In the genomic region with DNA sequence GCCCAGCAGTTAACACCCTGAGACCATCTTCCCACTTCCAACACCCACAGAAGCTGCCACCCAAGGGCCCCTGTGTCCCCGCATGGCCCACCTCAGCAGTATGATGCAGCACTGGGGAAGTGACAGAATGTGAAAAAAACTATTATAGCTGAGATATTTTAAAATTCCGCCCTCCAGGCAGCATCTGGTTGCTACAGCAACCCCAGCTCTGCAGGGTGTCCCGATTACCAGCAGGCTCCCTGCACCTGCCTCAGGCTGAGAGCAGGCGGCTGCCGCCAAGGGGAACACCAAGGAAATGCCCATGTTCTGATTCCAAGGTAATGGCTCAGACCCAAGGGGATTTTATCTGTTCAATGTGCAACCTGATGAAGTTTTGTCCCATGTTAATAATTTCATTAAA, we compare ENCODE assay signal across 13 cellular contexts. TPM values are rescaled to one million over a fixed set of nuclear protein-coding genes. Genes with fewer than 3 reads are reported as not detected.
DNase-seq lines count a peak whose midpoint lies in the region; ATAC-seq and TF ChIP-seq lines count a peak whose summit lies in the region.
"Had no signal": no experiment of that assay in that cellular context is flagged by ENCODE, and none has a peak within 500 bp of the region (broad histone marks: within the 10 kb centered on the region; RNA-seq: fewer than 3 reads in every experiment).

No MANE protein-coding gene starts in this region.

- H4K91ac ChIP-seq in trophoblast cell (ENCODE audit: low read depth, low read length) = no peak overlapping the region

- H3K27ac ChIP-seq in trophoblast cell (ENCODE audit: low read depth, low read length) = no peak overlapping the region
- H3K27ac ChIP-seq: colonic mucosa, left lung, parathyroid adenoma had no signal

- H3K79me2 ChIP-seq in trophoblast cell (ENCODE audit: control insufficient read depth, insufficient read depth, low read length, poor library complexity) = no peaks in the 10 kb centered on the region
- H3K79me2 ChIP-seq: parathyroid adenoma had no signal

- H2BK5ac ChIP-seq in trophoblast cell (ENCODE audit: low read depth, low read length, poor library complexity) = no peak overlapping the region

- no peak for ATAC-seq in GM21390 (IDR thresholded peaks at IDR 0.05; ENCODE audit: unreplicated experiment)
- ATAC-seq: left lung had no signal

- H3K4me2 ChIP-seq in trophoblast cell (ENCODE audit: low read length) = no peak overlapping the region

- H2AK5ac ChIP-seq in trophoblast cell (ENCODE audit: low read length) = no peak overlapping the region

- DNase-seq in DMS53 (lab: John Stamatoyannopoulos, UW) = peak; percentile 38
- no peak for DNase-seq in DMS53 treated with DMSO at 0.1 percent for 48 hours (lab: John Stamatoyannopoulos, UW; ENCODE audit: unreplicated experiment)
- peak; percentile 39 for DNase-seq in NCI-H2081 treated with DMSO at 0.1 percent for 48 hours (lab: John Stamatoyannopoulos, UW)
- peak; percentile 21 for DNase-seq in chondrocyte (ENCODE audit: low spot score)
- DNase-seq in trophoblast cell = peak; percentile 69 to 79
- no peak for DNase-seq in COLO829 (ENCODE audit: low spot score)
- DNase-seq in NCI-H524 treated with DMSO at 0.1 percent for 48 hours (lab: John Stamatoyannopoulos, UW) = no peak
- DNase-seq: activated CD4-positive, alpha-beta T cell treated with anti-CD3 and anti-CD28 coated beads, Interleukin-2, amount 50 U/mL, for 48 hours; activated naive CD4-positive, alpha-beta T cell treated with anti-CD3 and anti-CD28 coated beads, Interleukin-2, amount 50 U/mL, for 16 hours; colonic mucosa; left lung had no signal

- no peak overlapping the region for H3K27ac Mint-ChIP-seq in chondrocyte (ENCODE audit: unreplicated experiment)

- H3K9ac ChIP-seq in trophoblast cell (ENCODE audit: low read length) = no peak overlapping the region
- H3K9ac ChIP-seq: parathyroid adenoma had no signal

- WGBS in trophoblast cell (ENCODE audit: extremely low coverage, insufficient coverage, insufficient read length) = no CpG with 5 or more reads among the region's 5 CpGs

- no peaks in the 10 kb centered on the region for H3K4me1 ChIP-seq in trophoblast cell (ENCODE audit: control insufficient read depth in 1 of 2, insufficient read depth in 2 of 2, low read length in 2 of 2)
- H3K4me1 ChIP-seq: colonic mucosa, left lung, parathyroid adenoma had no signal

- no peak overlapping the region for H2BK12ac ChIP-seq in trophoblast cell (ENCODE audit: low read length)

- H3K9me3 ChIP-seq in trophoblast cell (ENCODE audit: insufficient read depth, low read depth, low read length) = no peaks in the 10 kb centered on the region
- H3K9me3 ChIP-seq: colonic mucosa, left lung had no signal

- peaks cover 8% of the 10 kb centered on the region for H3K36me3 Mint-ChIP-seq in chondrocyte (ENCODE audit: low read depth)

- no peak overlapping the region for H4K8ac ChIP-seq in trophoblast cell (ENCODE audit: low read depth, low read length)

- H3K4ac ChIP-seq in trophoblast cell (ENCODE audit: low read depth, low read length) = no peak overlapping the region

- no peak overlapping the region for H3K14ac ChIP-seq in trophoblast cell (ENCODE audit: low read length)

- no peak overlapping the region for H2AFZ ChIP-seq in trophoblast cell (ENCODE audit: insufficient read depth, low read length, poor library complexity)
- H2AFZ ChIP-seq: parathyroid adenoma had no signal

- H3K18ac ChIP-seq in trophoblast cell (ENCODE audit: low read length) = no peak overlapping the region

- H3K4me1 Mint-ChIP-seq in chondrocyte (ENCODE audit: low read depth) = no peaks in the 10 kb centered on the region

- H3K36me3 ChIP-seq in trophoblast cell (ENCODE audit: control insufficient read depth in 1 of 2, insufficient read depth in 2 of 2, low read length in 2 of 2) = no peaks in the 10 kb centered on the region
- H3K36me3 ChIP-seq: colonic mucosa had no signal

- no peak overlapping the region for H2BK120ac ChIP-seq in trophoblast cell (ENCODE audit: insufficient read depth, low read length, poor library complexity)

- no peak for TF ChIP-seq CTCF in chondrocyte (IDR thresholded peaks at IDR 0.05)

- H4K12ac ChIP-seq in trophoblast cell (ENCODE audit: low read depth, low read length) = no peak overlapping the region

- H3K79me1 ChIP-seq in trophoblast cell (ENCODE audit: low read length) = no peaks in the 10 kb centered on the region

- H3K4me3 ChIP-seq in trophoblast cell (ENCODE audit: low read depth, low read length) = no peak overlapping the region
- H3K4me3 ChIP-seq: colonic mucosa, left lung had no signal

- H3K4me3 Mint-ChIP-seq in chondrocyte (ENCODE audit: unreplicated experiment) = no peak overlapping the region

- H3K9me3 Mint-ChIP-seq in chondrocyte (ENCODE audit: low read depth) = no peaks in the 10 kb centered on the region

- no peaks in the 10 kb centered on the region for H3K27me3 Mint-ChIP-seq in chondrocyte (ENCODE audit: low read depth)

- no peaks in the 10 kb centered on the region for H3K27me3 ChIP-seq in trophoblast cell (ENCODE audit: insufficient read depth, low read length)
- H3K27me3 ChIP-seq: colonic mucosa, left lung had no signal

- no peak overlapping the region for H3K23ac ChIP-seq in trophoblast cell (ENCODE audit: low read length)

RNA-seq across cellular contexts. Expression of a gene that starts 10.5 kb away (rescaled TPM):
- total RNA-seq in chondrocyte = 0.36 to 0.87 TPM (median 0.59 TPM) in 3 replicates
- polyA plus RNA-seq in trophoblast cell (2013) = 0.82 TPM in 2 replicates

RNA-seq across cellular contexts. Expression of a gene that starts 27.4 kb away (rescaled TPM):
- 22.3 to 31.5 TPM (median 30.8 TPM) in 3 replicates for total RNA-seq in chondrocyte
- 11.7 and 12.8 TPM in 2 replicates for polyA plus RNA-seq in trophoblast cell (2013)

RNA-seq across cellular contexts. Expression of a gene that starts 46.9 kb away (rescaled TPM):
- 8.1 to 11.6 TPM (median 10.4 TPM) in 3 replicates for total RNA-seq in chondrocyte
- polyA plus RNA-seq in trophoblast cell (2013) = 7.2 and 8.2 TPM in 2 replicates

Comparison
In these comparisons a context has a peak if more than half of its experiments do, and no peak if none do; other contexts are left out.
1. DNase-seq: peak in DMS53 (single experiment), NCI-H2081 treated with DMSO at 0.1 percent for 48 hours (single experiment), chondrocyte (single experiment) and trophoblast cell (2 of 2); none in DMS53 treated with DMSO at 0.1 percent for 48 hours (single experiment), COLO829 (single experiment) and NCI-H524 treated with DMSO at 0.1 percent for 48 hours (single experiment).